Comparison of ENCODE assay signal across 17 cellular contexts in genomic region chr15:63037996-63038720, GRCh38. TPM values are rescaled to one million over a fixed set of nuclear protein-coding genes. Genes with fewer than 3 reads are reported as not detected.
DNase-seq lines count a peak whose midpoint lies in the region; ATAC-seq, FAIRE-seq and TF ChIP-seq lines count a peak whose summit lies in the region.
"Had no signal": no experiment of that assay in that cellular context is flagged by ENCODE, and none has a peak within 500 bp of the region (broad histone marks: within the 10 kb centered on the region; RNA-seq: fewer than 3 reads in every experiment).

No MANE protein-coding gene starts in this region.

- DNase-seq in GM23248 (peak; percentile 11), NCI-H345 (lab: John Stamatoyannopoulos, UW) (peak; percentile 42), bronchial epithelial cell (ENCODE audit: low read depth) (peak; percentile 97), neuronal stem cell (ENCODE audit: low spot score) (no peak), EL (no peak), CD1c-positive myeloid dendritic cell (ENCODE audit: extremely low spot score) (no peak)
- DNase-seq: activated gamma-delta T cell treated with Interleukin-2 at 50 U/mL for 16 hours; amygdala; effector CD8-positive, alpha-beta T cell; Karpas-422; NCI-H1092; stimulated activated CD4-positive, alpha-beta T cell treated with anti-CD3 and anti-CD28 coated beads, Interleukin-2, amount 100 ng/mL, for 24 hours; stimulated activated naive CD4-positive, alpha-beta T cell treated with Interleukin-2 at 50 U/mL for 16 hours; T-helper 1 cell; thyroid gland had no signal

- H2BK120ac ChIP-seq in neuronal stem cell (ENCODE audit: low read depth, low read length): no peak overlapping the region

- H3K14ac ChIP-seq in neuronal stem cell (ENCODE audit: low read length): no peak overlapping the region

- H3K4me3 ChIP-seq in GM23248 (no peak overlapping the region), bronchial epithelial cell (ENCODE audit: low read depth, low read length) (no peak overlapping the region), neuronal stem cell (ENCODE audit: low read length in 2 of 2) (no peak overlapping the region)
- H3K4me3 ChIP-seq: thyroid gland had no signal

- H3K4ac ChIP-seq in neuronal stem cell (ENCODE audit: low read length): no peak overlapping the region

- H2AFZ ChIP-seq in GM23248 (no peak overlapping the region), neuronal stem cell (ENCODE audit: low read length) (no peak overlapping the region)
- H2AFZ ChIP-seq: parathyroid adenoma had no signal

- H3K23ac ChIP-seq in neuronal stem cell (ENCODE audit: low read depth, low read length, poor library complexity): no peak overlapping the region

- H3K4me2 ChIP-seq in GM23248 (ENCODE audit: unreplicated experiment) (peak overlapping the region; percentile 27), neuronal stem cell (ENCODE audit: insufficient read depth, low read length, poor library complexity, severe bottlenecking) (no peak overlapping the region)

- H3K4me1 ChIP-seq in GM23248 (ENCODE audit: insufficient read depth): peaks cover 14% of the 10 kb centered on the region
- H3K4me1 ChIP-seq in neuronal stem cell (ENCODE audit: control insufficient read depth in 2 of 2, insufficient read depth in 1 of 2, low read depth in 1 of 2, low read length in 2 of 2): peaks cover 6 to 12% of the 10 kb centered on the region in 2 donors
- H3K4me1 ChIP-seq: parathyroid adenoma had no signal

- no peak overlapping the region for H2BK5ac ChIP-seq in neuronal stem cell (ENCODE audit: low read length)

- in situ Hi-C loops in GM23248 (cut with MboI): no loop called here

- no peaks in the 10 kb centered on the region for H3K27me3 ChIP-seq in GM23248 (replicated peaks; ENCODE audit: insufficient read depth)
- no peaks in the 10 kb centered on the region for H3K27me3 ChIP-seq in bronchial epithelial cell (ENCODE audit: control insufficient read depth, insufficient read depth, low read length)
- peaks cover 0 to 38% (median 0%) of the 10 kb centered on the region in 3 experiments for H3K27me3 ChIP-seq in neuronal stem cell (ENCODE audit: control insufficient read depth in 3 of 3, insufficient read depth in 3 of 3, low read depth in 1 of 3, low read length in 3 of 3)
- H3K27me3 ChIP-seq: thyroid gland had no signal

- H3K9ac ChIP-seq in GM23248 (no peak overlapping the region), neuronal stem cell (ENCODE audit: low read depth, low read length, poor library complexity) (no peak overlapping the region)
- H3K9ac ChIP-seq: parathyroid adenoma had no signal

- no peak overlapping the region for H4K91ac ChIP-seq in neuronal stem cell (ENCODE audit: low read depth, low read length, poor library complexity)

- peaks cover 6% of the 10 kb centered on the region for H3K79me1 ChIP-seq in neuronal stem cell (ENCODE audit: low read depth, low read length)

- H3K27ac ChIP-seq in GM23248 (peak overlapping the region; percentile 42), neuronal stem cell (replicated peaks; ENCODE audit: low read length) (peak overlapping the region; percentile 2)
- H3K27ac ChIP-seq: parathyroid adenoma, thyroid gland had no signal

- ATAC-seq in GM21529 (IDR thresholded peaks at IDR 0.05; ENCODE audit: unreplicated experiment): no peak

- H4K8ac ChIP-seq in neuronal stem cell (ENCODE audit: low read depth, low read length): no peak overlapping the region

- no peaks in the 10 kb centered on the region for H4K20me1 ChIP-seq in GM23248 (ENCODE audit: insufficient read depth)

- H3K36me3 ChIP-seq in GM23248 (ENCODE audit: low read depth): no peaks in the 10 kb centered on the region
- no peaks in the 10 kb centered on the region for H3K36me3 ChIP-seq in bronchial epithelial cell (ENCODE audit: control insufficient read depth, insufficient read depth, low read length)
- no peaks in the 10 kb centered on the region for H3K36me3 ChIP-seq in neuronal stem cell (replicated peaks in 1 of 2; ENCODE audit: control insufficient read depth in 2 of 2, insufficient read depth in 2 of 2, low read length in 2 of 2)
- H3K36me3 ChIP-seq: thyroid gland had no signal

- WGBS in GM23248 (ENCODE audit: low coverage in 1 of 2, low lambda C conversion rate in 2 of 2, missing lambda C conversion rate in 2 of 2), 2 experiments: 86 to 89% methylated on average over 10 of the region's 10 CpGs
- no CpG with 5 or more reads among the region's 10 CpGs for WGBS in neuronal stem cell (ENCODE audit: extremely low coverage in 2 of 2, insufficient read length in 2 of 2, insufficient replicate concordance in 1 of 2), 2 donors

- no peak for FAIRE-seq in bronchial epithelial cell (lab: Jason Lieb, UNC)

- no peak overlapping the region for H2BK12ac ChIP-seq in neuronal stem cell (ENCODE audit: low read length)

- no peaks in the 10 kb centered on the region for H3K9me2 ChIP-seq in GM23248 (ENCODE audit: insufficient read depth)

- H2BK15ac ChIP-seq in neuronal stem cell (ENCODE audit: low read length): no peak overlapping the region

- no peak overlapping the region for H3K18ac ChIP-seq in neuronal stem cell (ENCODE audit: low read length)

- no peak for TF ChIP-seq CTCF in bronchial epithelial cell (IDR thresholded peaks at IDR 0.05; ENCODE audit: insufficient read depth, low read length, severe bottlenecking)

- H3K79me2 ChIP-seq in GM23248 (ENCODE audit: insufficient read depth): peaks cover 6% of the 10 kb centered on the region
- H3K79me2 ChIP-seq: parathyroid adenoma had no signal

- H3K9me3 ChIP-seq in GM23248 (ENCODE audit: low read depth) (no peaks in the 10 kb centered on the region), neuronal stem cell (replicated peaks in 1 of 2; ENCODE audit: control insufficient read depth in 2 of 2, insufficient read depth in 1 of 2, low read depth in 1 of 2, low read length in 2 of 2) (peaks cover 0 to 3% of the 10 kb centered on the region in 2 donors)
- H3K9me3 ChIP-seq: thyroid gland had no signal

- no peak overlapping the region for H2AK5ac ChIP-seq in neuronal stem cell (ENCODE audit: low read depth, low read length)

- H3F3A ChIP-seq in GM23248 (ENCODE audit: insufficient read depth): peaks cover 41% of the 10 kb centered on the region

RNA-seq across cellular contexts. Expression of gene TPM1, which starts 4.4 kb away (rescaled TPM):
- 1,935 and 2,012 TPM in 2 replicates for total RNA-seq in GM23248 (2014; rRNA removed; shearing (Covaris generic))
- polyA plus RNA-seq in GM23248 (2016; fragmentation: Nextera tagmentation; extraction: Ambion mirVana): 3,029 and 3,072 TPM in 2 replicates
- 111 and 190 TPM in 2 replicates for total RNA-seq in bronchial epithelial cell
- polyA plus RNA-seq in neuronal stem cell (2013, experiment 1 of 2): 1,430 TPM
- polyA plus RNA-seq in neuronal stem cell (2013, experiment 2 of 2): 1,425 TPM

Comparison
In these comparisons a context has a peak if more than half of its experiments do, and no peak if none do; other contexts are left out.
1. DNase-seq: peak in GM23248 (single experiment), NCI-H345 (single experiment) and bronchial epithelial cell (single experiment); none in neuronal stem cell (single experiment), EL (single experiment) and CD1c-positive myeloid dendritic cell (single experiment).
2. RNA of gene TPM1, which starts 4.4 kb away (total RNA-seq): 1,935 to 2,012 TPM in GM23248; 111 to 190 TPM in bronchial epithelial cell; every median in the first group is over 10 times any median in the second.